1 cellular context compared by ENCODE assay signal in the genomic region with DNA sequence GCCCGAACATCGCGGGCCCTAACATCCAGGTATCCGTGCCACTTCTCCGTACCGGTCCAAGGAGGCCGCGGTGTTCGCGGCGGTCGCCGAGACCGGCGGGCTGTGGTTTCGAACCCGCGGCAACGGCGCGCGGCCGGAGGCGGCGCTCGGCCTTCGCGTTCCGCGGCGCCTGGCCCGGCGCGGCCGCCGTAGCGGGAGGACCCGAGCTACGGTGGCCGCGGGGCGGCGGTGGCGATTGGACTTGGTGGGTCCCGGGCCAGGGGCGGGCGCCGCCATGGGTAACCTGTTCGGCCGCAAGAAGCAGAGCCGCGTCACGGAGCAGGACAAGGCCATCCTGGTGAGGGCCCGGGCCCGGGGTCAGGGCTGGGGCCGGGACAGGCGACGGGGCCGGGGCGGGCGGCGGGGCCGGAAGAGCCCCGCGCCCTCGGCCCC.
TF ChIP-seq lines count a peak whose summit lies in the region.

A gene (plus strand): TSS at position 197 of the 432 bp plus-strand sequence. CDS start 78 bp downstream, at position 275.

TF ChIP-seq in K562, 482 proteins besides CTCF, POLR2A, EP300 and RAD21 (continued from another document):
- peak; percentile 98 for TF ChIP-seq POU5F1 (IDR thresholded peaks at IDR 0.05; ENCODE audit: borderline replicate concordance, low read depth, low read length, partially characterized antibody)
- TF ChIP-seq, protein P1, sequence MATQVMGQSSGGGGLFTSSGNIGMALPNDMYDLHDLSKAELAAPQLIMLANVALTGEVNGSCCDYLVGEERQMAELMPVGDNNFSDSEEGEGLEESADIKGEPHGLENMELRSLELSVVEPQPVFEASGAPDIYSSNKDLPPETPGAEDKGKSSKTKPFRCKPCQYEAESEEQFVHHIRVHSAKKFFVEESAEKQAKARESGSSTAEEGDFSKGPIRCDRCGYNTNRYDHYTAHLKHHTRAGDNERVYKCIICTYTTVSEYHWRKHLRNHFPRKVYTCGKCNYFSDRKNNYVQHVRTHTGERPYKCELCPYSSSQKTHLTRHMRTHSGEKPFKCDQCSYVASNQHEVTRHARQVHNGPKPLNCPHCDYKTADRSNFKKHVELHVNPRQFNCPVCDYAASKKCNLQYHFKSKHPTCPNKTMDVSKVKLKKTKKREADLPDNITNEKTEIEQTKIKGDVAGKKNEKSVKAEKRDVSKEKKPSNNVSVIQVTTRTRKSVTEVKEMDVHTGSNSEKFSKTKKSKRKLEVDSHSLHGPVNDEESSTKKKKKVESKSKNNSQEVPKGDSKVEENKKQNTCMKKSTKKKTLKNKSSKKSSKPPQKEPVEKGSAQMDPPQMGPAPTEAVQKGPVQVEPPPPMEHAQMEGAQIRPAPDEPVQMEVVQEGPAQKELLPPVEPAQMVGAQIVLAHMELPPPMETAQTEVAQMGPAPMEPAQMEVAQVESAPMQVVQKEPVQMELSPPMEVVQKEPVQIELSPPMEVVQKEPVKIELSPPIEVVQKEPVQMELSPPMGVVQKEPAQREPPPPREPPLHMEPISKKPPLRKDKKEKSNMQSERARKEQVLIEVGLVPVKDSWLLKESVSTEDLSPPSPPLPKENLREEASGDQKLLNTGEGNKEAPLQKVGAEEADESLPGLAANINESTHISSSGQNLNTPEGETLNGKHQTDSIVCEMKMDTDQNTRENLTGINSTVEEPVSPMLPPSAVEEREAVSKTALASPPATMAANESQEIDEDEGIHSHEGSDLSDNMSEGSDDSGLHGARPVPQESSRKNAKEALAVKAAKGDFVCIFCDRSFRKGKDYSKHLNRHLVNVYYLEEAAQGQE (CRISPR knock-in tag; IDR thresholded peaks at IDR 0.05; ENCODE audit: low read depth) = no peak
- no peak for TF ChIP-seq JUNB (CRISPR knock-in tag; conservative IDR thresholded peaks at IDR 0.05)
- TF ChIP-seq MTA1 (IDR thresholded peaks at IDR 0.05; ENCODE audit: borderline replicate concordance) = no peak
- TF ChIP-seq FOXA1 (IDR thresholded peaks at IDR 0.05; ENCODE audit: borderline replicate concordance) = no peak
- TF ChIP-seq STAT5B (CRISPR knock-in tag; IDR thresholded peaks at IDR 0.05) = no peak
- TF ChIP-seq, protein P2, sequence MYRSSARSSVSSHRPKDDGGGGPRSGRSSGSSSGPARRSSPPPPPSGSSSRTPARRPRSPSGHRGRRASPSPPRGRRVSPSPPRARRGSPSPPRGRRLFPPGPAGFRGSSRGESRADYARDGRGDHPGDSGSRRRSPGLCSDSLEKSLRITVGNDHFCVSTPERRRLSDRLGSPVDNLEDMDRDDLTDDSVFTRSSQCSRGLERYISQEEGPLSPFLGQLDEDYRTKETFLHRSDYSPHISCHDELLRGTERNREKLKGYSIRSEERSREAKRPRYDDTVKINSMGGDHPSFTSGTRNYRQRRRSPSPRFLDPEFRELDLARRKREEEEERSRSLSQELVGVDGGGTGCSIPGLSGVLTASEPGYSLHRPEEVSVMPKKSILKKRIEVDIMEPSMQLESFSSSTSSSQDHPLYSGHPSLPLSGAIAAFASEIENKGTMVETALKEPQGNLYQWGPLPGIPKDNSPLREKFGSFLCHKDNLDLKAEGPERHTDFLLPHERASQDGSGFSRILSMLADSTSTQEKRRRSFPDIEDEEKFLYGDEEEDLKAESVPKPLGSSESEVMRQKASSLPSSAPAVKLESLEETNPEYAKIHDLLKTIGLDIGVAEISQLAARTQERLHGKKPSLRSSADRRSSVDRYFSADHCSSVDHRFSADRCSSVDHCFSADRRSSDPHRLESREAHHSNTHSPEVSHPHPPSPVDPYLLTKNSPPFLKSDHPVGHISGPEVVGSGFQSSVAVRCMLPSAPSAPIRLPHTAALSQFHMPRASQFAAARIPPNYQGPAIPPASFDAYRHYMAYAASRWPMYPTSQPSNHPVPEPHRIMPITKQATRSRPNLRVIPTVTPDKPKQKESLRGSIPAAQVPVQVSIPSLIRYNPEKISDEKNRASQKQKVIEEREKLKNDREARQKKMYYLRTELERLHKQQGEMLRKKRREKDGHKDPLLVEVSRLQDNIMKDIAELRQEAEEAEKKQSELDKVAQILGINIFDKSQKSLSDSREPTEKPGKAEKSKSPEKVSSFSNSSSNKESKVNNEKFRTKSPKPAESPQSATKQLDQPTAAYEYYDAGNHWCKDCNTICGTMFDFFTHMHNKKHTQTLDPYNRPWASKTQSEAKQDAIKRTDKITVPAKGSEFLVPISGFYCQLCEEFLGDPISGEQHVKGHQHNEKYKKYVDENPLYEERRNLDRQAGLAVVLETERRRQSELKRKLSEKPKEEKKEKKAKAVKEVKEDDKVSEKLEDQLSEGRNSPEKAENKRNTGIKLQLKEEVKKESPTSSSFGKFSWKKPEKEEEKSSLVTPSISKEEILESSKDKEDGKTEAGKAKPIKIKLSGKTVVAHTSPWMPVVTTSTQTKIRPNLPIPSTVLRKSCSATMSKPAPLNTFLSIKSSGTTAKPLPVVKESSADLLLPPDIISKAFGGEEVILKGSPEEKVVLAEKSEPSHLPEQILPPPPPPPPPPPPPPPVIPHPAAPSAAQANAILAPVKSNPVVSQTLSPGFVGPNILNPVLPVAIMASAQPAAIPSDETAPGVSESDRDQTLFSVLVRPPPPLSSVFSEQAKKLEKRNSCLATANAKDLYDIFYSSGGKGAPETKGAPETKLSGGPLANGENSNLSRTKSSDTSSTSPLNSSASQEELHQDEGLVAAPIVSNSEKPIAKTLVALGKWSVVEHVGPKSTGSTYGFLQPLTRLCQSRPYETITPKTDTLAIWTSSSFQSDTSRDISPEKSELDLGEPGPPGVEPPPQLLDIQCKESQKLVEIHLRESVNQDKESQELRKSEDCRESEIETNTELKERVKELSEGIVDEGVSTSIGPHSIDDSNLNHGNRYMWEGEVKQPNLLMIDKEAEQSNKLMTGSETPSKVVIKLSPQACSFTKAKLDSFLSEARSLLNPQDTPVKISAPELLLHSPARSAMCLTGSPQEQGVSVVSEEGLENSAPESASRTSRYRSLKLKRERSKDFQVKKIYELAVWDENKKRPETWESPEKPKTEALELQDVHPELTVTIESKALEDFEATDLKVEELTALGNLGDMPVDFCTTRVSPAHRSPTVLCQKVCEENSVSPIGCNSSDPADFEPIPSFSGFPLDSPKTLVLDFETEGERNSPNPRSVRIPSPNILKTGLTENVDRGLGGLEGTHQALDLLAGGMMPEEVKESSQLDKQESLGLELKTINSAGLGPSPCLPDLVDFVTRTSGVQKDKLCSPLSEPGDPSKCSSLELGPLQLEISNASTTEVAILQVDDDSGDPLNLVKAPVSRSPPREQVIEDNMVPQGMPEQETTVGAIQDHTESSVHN (IDR thresholded peaks at IDR 0.05; ENCODE audit: borderline replicate concordance in 1 of 2, low read depth in 1 of 2) = no peak
- TF ChIP-seq SAFB2 (IDR thresholded peaks at IDR 0.05; ENCODE audit: borderline replicate concordance, low read depth, low read length, severe bottlenecking) = no peak
- no peak for TF ChIP-seq TSC22D4 (tag; IDR thresholded peaks at IDR 0.05)
- no peak for TF ChIP-seq CBX2 (IDR thresholded peaks at IDR 0.05; ENCODE audit: insufficient read depth, low read length, poor library complexity, severe bottlenecking)
- TF ChIP-seq FOSL1 (tag; conservative IDR thresholded peaks at IDR 0.05) = peak; percentile 35; the same call in 1 of the 2 replicates
- peak; percentile 75 for TF ChIP-seq POLR2G (IDR thresholded peaks at IDR 0.05; ENCODE audit: low read depth, low read length)
- TF ChIP-seq, protein P3, sequence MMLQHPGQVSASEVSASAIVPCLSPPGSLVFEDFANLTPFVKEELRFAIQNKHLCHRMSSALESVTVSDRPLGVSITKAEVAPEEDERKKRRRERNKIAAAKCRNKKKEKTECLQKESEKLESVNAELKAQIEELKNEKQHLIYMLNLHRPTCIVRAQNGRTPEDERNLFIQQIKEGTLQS (IDR thresholded peaks at IDR 0.05) = no peak
- TF ChIP-seq, protein P3 (CRISPR knock-in tag; conservative IDR thresholded peaks at IDR 0.05) = no peak
- no peak for TF ChIP-seq SMARCC2 (IDR thresholded peaks at IDR 0.05; ENCODE audit: low read depth)
- TF ChIP-seq ZNF140 (CRISPR knock-in tag; IDR thresholded peaks at IDR 0.05) = no peak
- no peak for TF ChIP-seq PRMT5 (CRISPR knock-in tag; IDR thresholded peaks at IDR 0.05)
- no peak for TF ChIP-seq ZNF785 (CRISPR knock-in tag; IDR thresholded peaks at IDR 0.05)
- no peak for TF ChIP-seq PHF21A (IDR thresholded peaks at IDR 0.05; ENCODE audit: borderline replicate concordance, low read depth)
- TF ChIP-seq, protein P4, sequence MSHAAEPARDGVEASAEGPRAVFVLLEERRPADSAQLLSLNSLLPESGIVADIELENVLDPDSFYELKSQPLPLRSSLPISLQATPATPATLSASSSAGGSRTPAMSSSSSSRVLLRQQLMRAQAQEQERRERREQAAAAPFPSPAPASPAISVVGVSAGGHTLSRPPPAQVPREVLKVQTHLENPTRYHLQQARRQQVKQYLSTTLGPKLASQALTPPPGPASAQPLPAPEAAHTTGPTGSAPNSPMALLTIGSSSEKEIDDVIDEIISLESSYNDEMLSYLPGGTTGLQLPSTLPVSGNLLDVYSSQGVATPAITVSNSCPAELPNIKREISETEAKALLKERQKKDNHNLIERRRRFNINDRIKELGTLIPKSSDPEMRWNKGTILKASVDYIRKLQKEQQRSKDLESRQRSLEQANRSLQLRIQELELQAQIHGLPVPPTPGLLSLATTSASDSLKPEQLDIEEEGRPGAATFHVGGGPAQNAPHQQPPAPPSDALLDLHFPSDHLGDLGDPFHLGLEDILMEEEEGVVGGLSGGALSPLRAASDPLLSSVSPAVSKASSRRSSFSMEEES (CRISPR knock-in tag; IDR thresholded peaks at IDR 0.05) = no peak
- peak; percentile 87; the same call in 1 of the 2 replicates for TF ChIP-seq ZNF134 (CRISPR knock-in tag; conservative IDR thresholded peaks at IDR 0.05)
- no peak for TF ChIP-seq SP2 (IDR thresholded peaks at IDR 0.05; ENCODE audit: extremely low read depth, low read depth, low read length, poor library complexity, severe bottlenecking)
- TF ChIP-seq BDP1 (IDR thresholded peaks at IDR 0.05; ENCODE audit: insufficient read depth, insufficient read length) = no peak
- TF ChIP-seq, protein P5, sequence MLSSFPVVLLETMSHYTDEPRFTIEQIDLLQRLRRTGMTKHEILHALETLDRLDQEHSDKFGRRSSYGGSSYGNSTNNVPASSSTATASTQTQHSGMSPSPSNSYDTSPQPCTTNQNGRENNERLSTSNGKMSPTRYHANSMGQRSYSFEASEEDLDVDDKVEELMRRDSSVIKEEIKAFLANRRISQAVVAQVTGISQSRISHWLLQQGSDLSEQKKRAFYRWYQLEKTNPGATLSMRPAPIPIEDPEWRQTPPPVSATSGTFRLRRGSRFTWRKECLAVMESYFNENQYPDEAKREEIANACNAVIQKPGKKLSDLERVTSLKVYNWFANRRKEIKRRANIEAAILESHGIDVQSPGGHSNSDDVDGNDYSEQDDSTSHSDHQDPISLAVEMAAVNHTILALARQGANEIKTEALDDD (IDR thresholded peaks at IDR 0.05) = no peak
- TF ChIP-seq MIER1 (IDR thresholded peaks at IDR 0.05; ENCODE audit: low read depth) = no peak
